16 cellular contexts compared by ENCODE assay signal in genomic region chr14:72740966-72741835, GRCh38.
"Had no signal": no experiment of that assay in that cellular context is flagged by ENCODE, and none has a peak within 500 bp of the region (broad histone marks: within the 10 kb centered on the region; RNA-seq: fewer than 3 reads in every experiment).

No MANE protein-coding gene starts in this region.

- DNase-seq: activated effector memory CD4-positive, alpha-beta T cell treated with Interleukin-2 at 50 U/mL for 16 hours; activated T-cell treated with anti-CD3 and anti-CD28 coated beads, Interleukin-2, amount 50 U/mL, for 1 hour; amniotic stem cell; effector memory CD8-positive, alpha-beta T cell; hypothalamus; stimulated activated CD4-positive, alpha-beta T cell treated with anti-CD3 and anti-CD28 coated beads, Interleukin-15, amount 100 ng/mL, for 24 hours; stimulated activated CD4-positive, alpha-beta T cell treated with anti-CD3 and anti-CD28 coated beads, Interleukin-4, amount 100 ng/mL, for 24 hours; T-cell had no signal

- H3K27me3 Mint-ChIP-seq: effector memory CD8-positive, alpha-beta T cell; memory B cell; stimulated activated naive CD8-positive, alpha-beta T cell treated with anti-CD3 and anti-CD28 coated beads, Interleukin-15, Interleukin-2, amounts not matched to agents 100 ng/mL and 50 ng/mL, for 24 hours; T-cell had no signal

- ATAC-seq: activated naive CD4-positive, alpha-beta T cell treated with anti-CD3 and anti-CD28 coated beads, Interleukin-2, amount 50 U/mL, for 72 hours; effector memory CD8-positive, alpha-beta T cell; T-cell had no signal

- H3K4me3 ChIP-seq: coronary artery, SK-N-MC had no signal

- H2AFZ ChIP-seq: parathyroid adenoma had no signal

- H3K4me1 Mint-ChIP-seq: neural crest cell, T-cell had no signal

- H3K36me3 Mint-ChIP-seq: activated naive CD4-positive, alpha-beta T cell treated with anti-CD3 and anti-CD28 coated beads, Interleukin-2, amount 50 U/mL, for 72 hours; T-cell had no signal

- H3K27ac ChIP-seq: coronary artery, parathyroid adenoma, SK-N-MC, VCaP had no signal

- H3K4me1 ChIP-seq: parathyroid adenoma had no signal

- H3K79me2 ChIP-seq: parathyroid adenoma had no signal

- H3K9me3 Mint-ChIP-seq: activated naive CD4-positive, alpha-beta T cell treated with anti-CD3 and anti-CD28 coated beads, Interleukin-2, amount 50 U/mL, for 72 hours; effector memory CD8-positive, alpha-beta T cell; memory B cell; neural crest cell; stimulated activated naive CD8-positive, alpha-beta T cell treated with anti-CD3 and anti-CD28 coated beads, Interleukin-15, Interleukin-2, amounts not matched to agents 100 ng/mL and 50 ng/mL, for 24 hours; T-cell had no signal

- H3K27ac Mint-ChIP-seq: effector memory CD8-positive, alpha-beta T cell; memory B cell; stimulated activated naive CD8-positive, alpha-beta T cell treated with anti-CD3 and anti-CD28 coated beads, Interleukin-15, Interleukin-2, amounts not matched to agents 100 ng/mL and 50 ng/mL, for 24 hours; T-cell had no signal

- H3K4me3 Mint-ChIP-seq: effector memory CD8-positive, alpha-beta T cell; memory B cell; neural crest cell; stimulated activated naive CD8-positive, alpha-beta T cell treated with anti-CD3 and anti-CD28 coated beads, Interleukin-15, Interleukin-2, amounts not matched to agents 100 ng/mL and 50 ng/mL, for 24 hours; T-cell had no signal

- H3K9ac ChIP-seq: parathyroid adenoma had no signal
